ENCODE assay signal across 24 cellular contexts in the genomic region with DNA sequence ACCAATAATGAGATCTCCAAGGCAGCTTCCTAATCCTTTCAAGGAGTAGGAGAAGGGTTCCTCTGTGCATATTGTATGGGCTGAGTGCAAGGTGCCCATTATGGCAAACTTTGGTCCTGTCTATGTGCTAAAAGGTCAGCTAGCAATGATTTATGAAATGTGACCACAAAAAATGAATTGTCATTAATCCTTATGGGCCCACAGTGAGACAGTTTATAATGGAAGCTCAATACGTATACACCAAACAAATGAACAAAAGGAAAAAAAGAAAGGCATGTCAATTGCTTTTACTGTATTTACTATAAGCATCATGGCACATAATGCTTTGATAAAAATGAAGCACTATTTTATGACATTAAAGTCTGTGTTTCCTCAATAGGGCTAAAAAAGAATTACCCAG. TPM values are rescaled to one million over a fixed set of nuclear protein-coding genes. Genes with fewer than 3 reads are reported as not detected.
DNase-seq lines count a peak whose midpoint lies in the region; ATAC-seq and TF ChIP-seq lines count a peak whose summit lies in the region.
"Had no signal": no experiment of that assay in that cellular context is flagged by ENCODE, and none has a peak within 500 bp of the region (broad histone marks: within the 10 kb centered on the region; RNA-seq: fewer than 3 reads in every experiment).

No MANE protein-coding gene starts in this region.

- H3K36me3 ChIP-seq in mesodermal cell (ENCODE audit: control insufficient read depth, insufficient read depth, low read length) (no peaks in the 10 kb centered on the region), parathyroid adenoma (ENCODE audit: control insufficient read depth, insufficient read depth, low read length) (no peaks in the 10 kb centered on the region)
- H3K36me3 ChIP-seq: SJSA1 had no signal

- peak overlapping the region; percentile 43 to 76 (median 72) for H3K4me3 Mint-ChIP-seq in brain
- H3K4me3 Mint-ChIP-seq in T-helper 17 cell = no peak overlapping the region
- H3K4me3 Mint-ChIP-seq: GM23338, H9, HFFc6, IgD-negative memory B cell had no signal

- peaks cover 99% of the 10 kb centered on the region for H3K4me1 Mint-ChIP-seq in brain
- peaks cover 11% of the 10 kb centered on the region for H3K4me1 Mint-ChIP-seq in T-helper 17 cell
- H3K4me1 Mint-ChIP-seq: IgD-negative memory B cell had no signal

- H3K4me2 ChIP-seq in parathyroid adenoma (ENCODE audit: low read length) = no peak overlapping the region
- H3K4me2 ChIP-seq: GM23338 had no signal

- ATAC-seq in HG03439 (IDR thresholded peaks at IDR 0.05; ENCODE audit: unreplicated experiment) (no peak), T-helper 17 cell (no peak)
- ATAC-seq: GM23338, PC-3 had no signal

- peak; percentile 53 for DNase-seq in NCI-H69 (lab: John Stamatoyannopoulos, UW)
- no peak for DNase-seq in T-helper 17 cell
- no peak for DNase-seq in AG08395 (ENCODE audit: low spot score)
- DNase-seq: CD4-positive, alpha-beta memory T cell; COR-L47; DMS53; H9; HFFc6; Karpas-422; NCI-H1092; NCI-H1417 treated with DMSO at 0.1 percent for 48 hours; NCI-H1694 treated with DMSO at 0.1 percent for 48 hours; NCI-H226; NCI-H510A; NK-92 treated with Interleukin-12 subunit alpha and Interleukin-12 subunit beta, amount 100 ng/mL, for 24 hours; PC-3 had no signal

- no peak overlapping the region for H3K9ac ChIP-seq in parathyroid adenoma

- H3K9me3 ChIP-seq in mesodermal cell (ENCODE audit: control insufficient read depth, low read length) (no peaks in the 10 kb centered on the region), parathyroid adenoma (ENCODE audit: control insufficient read depth, low read length) (no peaks in the 10 kb centered on the region), T-helper 17 cell (ENCODE audit: control insufficient read depth, low read length, poor library complexity, severe bottlenecking) (no peaks in the 10 kb centered on the region)
- H3K9me3 ChIP-seq: SJSA1 had no signal

- peaks cover 5% of the 10 kb centered on the region for H3K79me2 ChIP-seq in parathyroid adenoma

- no peaks in the 10 kb centered on the region for H3K27me3 Mint-ChIP-seq in brain
- peaks cover 14% of the 10 kb centered on the region for H3K27me3 Mint-ChIP-seq in T-helper 17 cell
- H3K27me3 Mint-ChIP-seq: IgD-negative memory B cell had no signal

- H3K27ac ChIP-seq in mesodermal cell (ENCODE audit: low read depth, low read length, severe bottlenecking) (peak overlapping the region; percentile 44), parathyroid adenoma (no peak overlapping the region)
- H3K27ac ChIP-seq: HL-60, SJSA1 had no signal

- H2AFZ ChIP-seq in parathyroid adenoma = peak overlapping the region; percentile 31
- H2AFZ ChIP-seq: GM23338 had no signal

- H3K27ac Mint-ChIP-seq in brain (peak overlapping the region; percentile 26 to 95 (median 88)), T-helper 17 cell (no peak overlapping the region)
- H3K27ac Mint-ChIP-seq: GM23338, HFFc6, IgD-negative memory B cell had no signal

- no peak overlapping the region for H3K4me3 ChIP-seq in mesodermal cell (ENCODE audit: extremely low read depth, insufficient read depth, low read length, poor library complexity, severe bottlenecking)
- no peak overlapping the region for H3K4me3 ChIP-seq in parathyroid adenoma (ENCODE audit: low read depth, low read length)
- H3K4me3 ChIP-seq: GM23338, SJSA1 had no signal

- H3K4me1 ChIP-seq in mesodermal cell (ENCODE audit: control insufficient read depth, insufficient read depth, low read length, poor library complexity, severe bottlenecking) (peaks cover 26% of the 10 kb centered on the region), parathyroid adenoma (peaks cover 26% of the 10 kb centered on the region)
- H3K4me1 ChIP-seq: SJSA1 had no signal

- no peaks in the 10 kb centered on the region for H3K27me3 ChIP-seq in parathyroid adenoma (ENCODE audit: control insufficient read depth, insufficient read depth, low read length)
- H3K27me3 ChIP-seq: SJSA1 had no signal

- WGBS in mesodermal cell (ENCODE audit: insufficient coverage in 2 of 2), 2 experiments = no CpG with 5 or more reads among the region's 1 CpG

- no peak for TF ChIP-seq CTCF in brain (conservative IDR thresholded peaks at IDR 0.05)
- TF ChIP-seq CTCF in parathyroid adenoma (IDR thresholded peaks at IDR 0.05) = no peak

- no peaks in the 10 kb centered on the region for H3K36me3 Mint-ChIP-seq in brain
- no peaks in the 10 kb centered on the region for H3K36me3 Mint-ChIP-seq in T-helper 17 cell (ENCODE audit: low read depth)
- H3K36me3 Mint-ChIP-seq: CD4-positive, alpha-beta memory T cell; IgD-negative memory B cell had no signal

- no peaks in the 10 kb centered on the region for H3K9me3 Mint-ChIP-seq in brain
- H3K9me3 Mint-ChIP-seq: CD4-positive, alpha-beta memory T cell; GM23338; H9; HFFc6 had no signal

RNA-seq across cellular contexts. Expression of gene ELAPOR2, which starts 54.5 kb away (rescaled TPM):
- 27.7 TPM for polyA plus RNA-seq in brain (ENCODE audit: insufficient read depth, low read depth, low replicate concordance)
- 50.7 TPM for polyA plus RNA-seq in mesodermal cell (2013, experiment 1 of 2)
- polyA plus RNA-seq in mesodermal cell (2013, experiment 2 of 2) = 48.2 TPM
- total RNA-seq in T-helper 17 cell = 10 to 100 TPM; 10.4 to 14.3 TPM
